16 cellular contexts compared by ENCODE assay signal in genomic region chr10:60907972-60908371, GRCh38. TPM values are rescaled to one million over a fixed set of nuclear protein-coding genes. Genes with fewer than 3 reads are reported as not detected.
DNase-seq lines count a peak whose midpoint lies in the region; ATAC-seq and TF ChIP-seq lines count a peak whose summit lies in the region.
"Had no signal": no experiment of that assay in that cellular context is flagged by ENCODE, and none has a peak within 500 bp of the region (broad histone marks: within the 10 kb centered on the region; RNA-seq: fewer than 3 reads in every experiment).

No MANE protein-coding gene starts in this region.

- H3K27me3 Mint-ChIP-seq in nephron (ENCODE audit: low read depth), result no peaks in the 10 kb centered on the region
- peaks cover 5% of the 10 kb centered on the region for H3K27me3 Mint-ChIP-seq in CD4-positive, alpha-beta T cell

- no peak overlapping the region for H3K4me3 Mint-ChIP-seq in nephron
- H3K4me3 Mint-ChIP-seq in CD4-positive, alpha-beta T cell, result no peak overlapping the region
- H3K4me3 Mint-ChIP-seq: H9 had no signal

- POLR2A ChIA-PET in CD4-positive, alpha-beta T cell (lab: Charles Lee), result no interaction called here

- H3K9me3 Mint-ChIP-seq in nephron, result peaks cover 11% of the 10 kb centered on the region
- peaks cover 2% of the 10 kb centered on the region for H3K9me3 Mint-ChIP-seq in CD4-positive, alpha-beta T cell

- H3K27ac ChIP-seq in temporal lobe (ENCODE audit: low read depth, low read length), result peak overlapping the region; percentile 49
- no peak overlapping the region for H3K27ac ChIP-seq in CD4-positive, alpha-beta T cell (ENCODE audit: low read depth, low read length)
- H3K27ac ChIP-seq: C4-2B had no signal

- peak overlapping the region in 2 of 3 experiments; percentile 75 to 92 for H3K27ac Mint-ChIP-seq in nephron
- H3K27ac Mint-ChIP-seq in CD4-positive, alpha-beta T cell, result no peak overlapping the region

- CTCF ChIA-PET in CD4-positive, alpha-beta T cell (lab: Charles Lee), result no interaction called here

- peaks cover 21% of the 10 kb centered on the region for H3K4me1 Mint-ChIP-seq in nephron
- peaks cover 14% of the 10 kb centered on the region for H3K4me1 Mint-ChIP-seq in CD4-positive, alpha-beta T cell (ENCODE audit: low read depth)
- H3K4me1 Mint-ChIP-seq: H9 had no signal

- H3K27me3 ChIP-seq in CD4-positive, alpha-beta T cell (ENCODE audit: control insufficient read depth, insufficient read depth, low read length), result no peaks in the 10 kb centered on the region

- intact Hi-C loops in Right ventricle myocardium superior (cut with DNase I), result no loop called here
- intact Hi-C loops in Right ventricle myocardium inferior (cut with DNase I), result no loop called here
- intact Hi-C loops in CD4-positive, alpha-beta T cell (cut with DNase I, micrococcal nuclease), result no loop called here

- peaks cover 87% of the 10 kb centered on the region for H3K36me3 Mint-ChIP-seq in nephron (ENCODE audit: low read depth)
- H3K36me3 Mint-ChIP-seq in CD4-positive, alpha-beta T cell (ENCODE audit: low read depth), result no peaks in the 10 kb centered on the region

- H3K4me3 ChIP-seq in fibroblast of pulmonary artery (replicated peaks; ENCODE audit: low read depth, low read length), result no peak overlapping the region

- DNase-seq in Right ventricle myocardium superior (no peak), Right ventricle myocardium inferior (ENCODE audit: missing footprints) (no peak), fibroblast of pulmonary artery (ENCODE audit: low read depth) (peak; percentile 31)
- no peak for DNase-seq in activated effector memory CD4-positive, alpha-beta T cell treated with anti-CD3 and anti-CD28 coated beads, Interleukin-2, amount 50 U/mL, for 16 hours
- DNase-seq in CD4-positive, alpha-beta T cell, result no peak
- DNase-seq: 8988T, COR-L47, H9, KBM-7, NCI-H1092, NCI-H1694 treated with DMSO at 0.1 percent for 48 hours, PC-3 had no signal

- no peaks in the 10 kb centered on the region for H3K9me3 ChIP-seq in CD4-positive, alpha-beta T cell (ENCODE audit: control insufficient read depth, low read length)

- no peak for TF ChIP-seq CTCF in fibroblast of pulmonary artery (IDR thresholded peaks at IDR 0.05; ENCODE audit: low read length, missing control alignments)
- TF ChIP-seq CTCF in nephron (IDR thresholded peaks at IDR 0.05; ENCODE audit: unreplicated experiment in 3 of 3), result no peak
- TF ChIP-seq CTCF in CD4-positive, alpha-beta T cell (IDR thresholded peaks at IDR 0.05), result no peak

- ATAC-seq in Right ventricle myocardium superior (ENCODE audit: poor library complexity) (peak; percentile 34), Right ventricle myocardium inferior (no peak), GM19324 (IDR thresholded peaks at IDR 0.05; ENCODE audit: low FRiP score, unreplicated experiment) (no peak)
- ATAC-seq in CD4-positive, alpha-beta T cell (ENCODE audit: poor library complexity), result no peak
- ATAC-seq: PC-3 had no signal

RNA-seq across cellular contexts. Expression of gene RHOBTB1, which starts 36.0 kb away (rescaled TPM):
- total RNA-seq in Right ventricle myocardium superior (13.0 TPM), Right ventricle myocardium inferior (12.1 TPM), temporal lobe (27.5 TPM)
- not detected for total RNA-seq in CD4-positive, alpha-beta T cell

Comparison
In these comparisons a context has a peak if more than half of its experiments do, and no peak if none do; other contexts are left out.
1. RNA of gene RHOBTB1, which starts 36.0 kb away (total RNA-seq): 27.5 TPM in temporal lobe (single experiment), 13.0 TPM in Right ventricle myocardium superior (single experiment) and 12.1 TPM in Right ventricle myocardium inferior (single experiment); not detected in CD4-positive, alpha-beta T cell; every median in the first group is over 10 times any median in the second.